Comparison of ENCODE assay signal across 25 cellular contexts in genomic region chr6:96032646-96033045, GRCh38. TPM values are rescaled to one million over a fixed set of nuclear protein-coding genes. Genes with fewer than 3 reads are reported as not detected.
"Had no signal": no experiment of that assay in that cellular context is flagged by ENCODE, and none has a peak within 500 bp of the region (broad histone marks: within the 10 kb centered on the region; RNA-seq: fewer than 3 reads in every experiment).

No MANE protein-coding gene starts in this region.

- H3K27me3 ChIP-seq: cardiac muscle cell, left lung, right lobe of liver, stomach, suprapubic skin, transverse colon had no signal

- H3K27ac Mint-ChIP-seq: activated CD4-positive, alpha-beta memory T cell treated with anti-CD3 and anti-CD28 coated beads, Interleukin-2, amount 10 ng/mL, durations not matched to agents 7 days and 5 days; activated naive CD4-positive, alpha-beta T cell treated with anti-CD3 and anti-CD28 coated beads, Interleukin-2, amount 10 ng/mL, durations not matched to agents 7 days and 5 days; dendritic cell treated with granulocyte-macrophage colony-stimulating factor and Interleukin-4, amounts not matched to agents 40 ng/mL and 50 ng/mL, for 4 days; natural killer cell treated with Interleukin-12 subunit alpha and Interleukin-12 subunit beta and Interleukin-15 and Interleukin-18, amount 100 ng/mL, for 72 hours had no signal

- H3K27ac ChIP-seq: cardiac muscle cell, left lung, parathyroid adenoma, right lobe of liver, skin epidermis, suprapubic skin, transverse colon had no signal

- H3K9me3 ChIP-seq: left lung, right lobe of liver, stomach, suprapubic skin, transverse colon had no signal

- H3K36me3 Mint-ChIP-seq: activated naive CD4-positive, alpha-beta T cell treated with anti-CD3 and anti-CD28 coated beads, Interleukin-2, amount 10 ng/mL, durations not matched to agents 7 days and 5 days; natural killer cell treated with Interleukin-12 subunit alpha and Interleukin-12 subunit beta and Interleukin-15 and Interleukin-18, amount 100 ng/mL, for 72 hours had no signal

- H3K4me3 Mint-ChIP-seq: activated CD4-positive, alpha-beta memory T cell treated with anti-CD3 and anti-CD28 coated beads, Interleukin-2, amount 10 ng/mL, durations not matched to agents 7 days and 5 days; activated naive CD4-positive, alpha-beta T cell treated with anti-CD3 and anti-CD28 coated beads, Interleukin-2, amount 10 ng/mL, durations not matched to agents 7 days and 5 days; dendritic cell treated with granulocyte-macrophage colony-stimulating factor and Interleukin-4, amounts not matched to agents 40 ng/mL and 50 ng/mL, for 4 days; natural killer cell treated with Interleukin-12 subunit alpha and Interleukin-12 subunit beta and Interleukin-15 and Interleukin-18, amount 100 ng/mL, for 72 hours had no signal

- H3K9ac ChIP-seq: parathyroid adenoma had no signal

- DNase-seq: activated CD4-positive, alpha-beta memory T cell treated with anti-CD3 and anti-CD28 coated beads, Interleukin-2, amount 10 ng/mL, durations not matched to agents 7 days and 5 days; activated CD4-positive, alpha-beta T cell treated with anti-CD3 and anti-CD28 coated beads for 48 hours; activated effector memory CD4-positive, alpha-beta T cell treated with anti-CD3 and anti-CD28 coated beads, Interleukin-2, amount 50 U/mL, for 16 hours; activated naive CD4-positive, alpha-beta T cell treated with anti-CD3 and anti-CD28 coated beads, Interleukin-2, amount 10 ng/mL, durations not matched to agents 7 days and 5 days; effector CD8-positive, alpha-beta T cell; erythroblast; foreskin fibroblast; kidney; left lung; midbrain; nucleus accumbens; right lobe of liver; stimulated activated CD4-positive, alpha-beta T cell treated with anti-CD3 and anti-CD28 coated beads, Interleukin-1b, Interleukin-23, amount 100 ng/mL, for 48 hours; stomach; transverse colon had no signal

- ATAC-seq: left lung; natural killer cell treated with Interleukin-12 subunit alpha and Interleukin-12 subunit beta and Interleukin-15 and Interleukin-18, amount 100 ng/mL, for 72 hours; right lobe of liver had no signal

- H3K4me1 Mint-ChIP-seq: activated CD4-positive, alpha-beta memory T cell treated with anti-CD3 and anti-CD28 coated beads, Interleukin-2, amount 10 ng/mL, durations not matched to agents 7 days and 5 days; activated naive CD4-positive, alpha-beta T cell treated with anti-CD3 and anti-CD28 coated beads, Interleukin-2, amount 10 ng/mL, durations not matched to agents 7 days and 5 days had no signal

- H3K4me3 ChIP-seq: cardiac muscle cell, left lung, lung, right lobe of liver, skin epidermis, stomach, suprapubic skin, transverse colon had no signal

- H3K4me1 ChIP-seq: left lung, parathyroid adenoma, right lobe of liver, suprapubic skin, transverse colon had no signal

- H3K9me3 Mint-ChIP-seq: activated CD4-positive, alpha-beta memory T cell treated with anti-CD3 and anti-CD28 coated beads, Interleukin-2, amount 10 ng/mL, durations not matched to agents 7 days and 5 days; activated naive CD4-positive, alpha-beta T cell treated with anti-CD3 and anti-CD28 coated beads, Interleukin-2, amount 10 ng/mL, durations not matched to agents 7 days and 5 days had no signal

- H2AFZ ChIP-seq: parathyroid adenoma had no signal

- H3K27me3 Mint-ChIP-seq: activated CD4-positive, alpha-beta memory T cell treated with anti-CD3 and anti-CD28 coated beads, Interleukin-2, amount 10 ng/mL, durations not matched to agents 7 days and 5 days; activated naive CD4-positive, alpha-beta T cell treated with anti-CD3 and anti-CD28 coated beads, Interleukin-2, amount 10 ng/mL, durations not matched to agents 7 days and 5 days; dendritic cell treated with granulocyte-macrophage colony-stimulating factor and Interleukin-4, amounts not matched to agents 40 ng/mL and 50 ng/mL, for 4 days; natural killer cell treated with Interleukin-12 subunit alpha and Interleukin-12 subunit beta and Interleukin-15 and Interleukin-18, amount 100 ng/mL, for 72 hours had no signal

- H3K36me3 ChIP-seq: cardiac muscle cell, left lung, right lobe of liver, stomach, suprapubic skin, transverse colon had no signal

RNA-seq across cellular contexts. Expression of gene FUT9, which starts 16.9 kb away (rescaled TPM):
- total RNA-seq: activated CD4-positive, alpha-beta memory T cell treated with anti-CD3 and anti-CD28 coated beads, Interleukin-2, amount 10 ng/mL, durations not matched to agents 7 days and 5 days; cardiac muscle cell; fibroblast of lung; glomerular endothelial cell; left lung; natural killer cell treated with Interleukin-12 subunit alpha and Interleukin-12 subunit beta and Interleukin-15 and Interleukin-18, amount 100 ng/mL, for 72 hours; right lobe of liver; T-helper 2 cell treated with Interferon-gamma antibody and Interleukin-4, amounts not matched to agents 100 ng/mL and 5 ng/mL, for 36 hours had no signal
- polyA plus RNA-seq: cardiac muscle cell, fibroblast of lung had no signal
